ENCODE assay signal across 1 cellular context in the genomic region with DNA sequence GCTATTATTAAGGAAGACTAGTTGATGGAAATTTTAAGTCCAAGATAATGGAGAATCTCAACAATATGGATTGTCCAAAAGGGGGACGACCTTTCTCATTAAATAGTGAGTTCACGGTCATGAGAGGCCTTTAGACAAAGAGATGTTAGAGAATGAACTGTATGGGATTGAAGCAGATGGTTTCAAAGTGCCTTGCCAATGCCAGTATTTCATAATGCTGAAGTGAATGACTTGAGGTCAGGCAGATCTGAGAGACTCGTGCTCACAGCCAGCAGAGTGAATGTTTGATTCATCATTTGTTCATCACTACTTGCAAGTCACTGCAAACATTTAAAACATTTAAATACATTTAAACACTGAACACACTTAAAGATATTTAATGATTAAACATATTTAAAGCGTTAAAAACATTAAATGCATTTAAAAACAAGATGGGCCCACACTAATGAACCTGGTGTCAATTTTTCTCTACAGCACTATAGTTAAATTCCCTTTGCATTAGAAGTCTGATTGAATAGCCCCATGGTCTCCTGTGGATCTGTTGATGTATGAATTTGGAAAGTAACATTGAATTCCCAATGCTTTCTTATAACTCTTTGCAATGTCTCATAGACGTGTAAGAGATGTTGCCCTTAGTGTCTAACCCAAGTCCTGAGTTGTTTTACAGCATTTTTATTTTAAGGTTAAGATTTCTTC.
TF ChIP-seq lines count a peak whose summit lies in the region.

No MANE protein-coding gene starts in this region.

TF ChIP-seq in GM23338, 12 proteins besides CTCF, POLR2A, EP300 and RAD21 (continued from another document):
- TF ChIP-seq, protein P1, sequence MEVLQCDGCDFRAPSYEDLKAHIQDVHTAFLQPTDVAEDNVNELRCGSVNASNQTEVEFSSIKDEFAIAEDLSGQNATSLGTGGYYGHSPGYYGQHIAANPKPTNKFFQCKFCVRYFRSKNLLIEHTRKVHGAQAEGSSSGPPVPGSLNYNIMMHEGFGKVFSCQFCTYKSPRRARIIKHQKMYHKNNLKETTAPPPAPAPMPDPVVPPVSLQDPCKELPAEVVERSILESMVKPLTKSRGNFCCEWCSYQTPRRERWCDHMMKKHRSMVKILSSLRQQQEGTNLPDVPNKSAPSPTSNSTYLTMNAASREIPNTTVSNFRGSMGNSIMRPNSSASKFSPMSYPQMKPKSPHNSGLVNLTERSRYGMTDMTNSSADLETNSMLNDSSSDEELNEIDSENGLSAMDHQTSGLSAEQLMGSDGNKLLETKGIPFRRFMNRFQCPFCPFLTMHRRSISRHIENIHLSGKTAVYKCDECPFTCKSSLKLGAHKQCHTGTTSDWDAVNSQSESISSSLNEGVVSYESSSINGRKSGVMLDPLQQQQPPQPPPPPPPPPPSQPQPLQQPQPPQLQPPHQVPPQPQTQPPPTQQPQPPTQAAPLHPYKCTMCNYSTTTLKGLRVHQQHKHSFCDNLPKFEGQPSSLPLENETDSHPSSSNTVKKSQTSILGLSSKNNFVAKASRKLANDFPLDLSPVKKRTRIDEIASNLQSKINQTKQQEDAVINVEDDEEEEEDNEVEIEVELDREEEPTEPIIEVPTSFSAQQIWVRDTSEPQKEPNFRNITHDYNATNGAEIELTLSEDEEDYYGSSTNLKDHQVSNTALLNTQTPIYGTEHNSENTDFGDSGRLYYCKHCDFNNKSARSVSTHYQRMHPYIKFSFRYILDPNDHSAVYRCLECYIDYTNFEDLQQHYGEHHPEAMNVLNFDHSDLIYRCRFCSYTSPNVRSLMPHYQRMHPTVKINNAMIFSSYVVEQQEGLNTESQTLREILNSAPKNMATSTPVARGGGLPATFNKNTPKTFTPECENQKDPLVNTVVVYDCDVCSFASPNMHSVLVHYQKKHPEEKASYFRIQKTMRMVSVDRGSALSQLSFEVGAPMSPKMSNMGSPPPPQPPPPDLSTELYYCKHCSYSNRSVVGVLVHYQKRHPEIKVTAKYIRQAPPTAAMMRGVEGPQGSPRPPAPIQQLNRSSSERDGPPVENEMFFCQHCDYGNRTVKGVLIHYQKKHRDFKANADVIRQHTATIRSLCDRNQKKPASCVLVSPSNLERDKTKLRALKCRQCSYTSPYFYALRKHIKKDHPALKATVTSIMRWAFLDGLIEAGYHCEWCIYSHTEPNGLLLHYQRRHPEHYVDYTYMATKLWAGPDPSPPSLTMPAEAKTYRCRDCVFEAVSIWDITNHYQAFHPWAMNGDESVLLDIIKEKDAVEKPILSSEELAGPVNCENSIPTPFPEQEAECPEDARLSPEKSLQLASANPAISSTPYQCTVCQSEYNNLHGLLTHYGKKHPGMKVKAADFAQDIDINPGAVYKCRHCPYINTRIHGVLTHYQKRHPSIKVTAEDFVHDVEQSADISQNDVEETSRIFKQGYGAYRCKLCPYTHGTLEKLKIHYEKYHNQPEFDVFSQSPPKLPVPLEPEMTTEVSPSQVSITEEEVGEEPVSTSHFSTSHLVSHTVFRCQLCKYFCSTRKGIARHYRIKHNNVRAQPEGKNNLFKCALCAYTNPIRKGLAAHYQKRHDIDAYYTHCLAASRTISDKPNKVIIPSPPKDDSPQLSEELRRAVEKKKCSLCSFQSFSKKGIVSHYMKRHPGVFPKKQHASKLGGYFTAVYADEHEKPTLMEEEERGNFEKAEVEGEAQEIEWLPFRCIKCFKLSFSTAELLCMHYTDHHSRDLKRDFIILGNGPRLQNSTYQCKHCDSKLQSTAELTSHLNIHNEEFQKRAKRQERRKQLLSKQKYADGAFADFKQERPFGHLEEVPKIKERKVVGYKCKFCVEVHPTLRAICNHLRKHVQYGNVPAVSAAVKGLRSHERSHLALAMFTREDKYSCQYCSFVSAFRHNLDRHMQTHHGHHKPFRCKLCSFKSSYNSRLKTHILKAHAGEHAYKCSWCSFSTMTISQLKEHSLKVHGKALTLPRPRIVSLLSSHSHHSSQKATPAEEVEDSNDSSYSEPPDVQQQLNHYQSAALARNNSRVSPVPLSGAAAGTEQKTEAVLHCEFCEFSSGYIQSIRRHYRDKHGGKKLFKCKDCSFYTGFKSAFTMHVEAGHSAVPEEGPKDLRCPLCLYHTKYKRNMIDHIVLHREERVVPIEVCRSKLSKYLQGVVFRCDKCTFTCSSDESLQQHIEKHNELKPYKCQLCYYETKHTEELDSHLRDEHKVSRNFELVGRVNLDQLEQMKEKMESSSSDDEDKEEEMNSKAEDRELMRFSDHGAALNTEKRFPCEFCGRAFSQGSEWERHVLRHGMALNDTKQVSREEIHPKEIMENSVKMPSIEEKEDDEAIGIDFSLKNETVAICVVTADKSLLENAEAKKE (CRISPR knock-in tag; IDR thresholded peaks at IDR 0.05), result no peak
